In genomic region chr17:74407384-74407783, GRCh38 we compare ENCODE assay signal across 36 cellular contexts. TPM values are rescaled to one million over a fixed set of nuclear protein-coding genes. Genes with fewer than 3 reads are reported as not detected.
"Had no signal": no experiment of that assay in that cellular context is flagged by ENCODE, and none has a peak within 500 bp of the region (broad histone marks: within the 10 kb centered on the region; RNA-seq: fewer than 3 reads in every experiment).

No MANE protein-coding gene starts in this region.

- FAIRE-seq: astrocyte, kidney had no signal

- H3K27me3 ChIP-seq: upper lobe of left lung, vagina had no signal

- H3K4me1 ChIP-seq: gastroesophageal sphincter, vagina had no signal

- ATAC-seq: activated T-cell treated with anti-CD3 and anti-CD28 coated beads, Interleukin-2, amount 50 U/mL, for 4 hours; activated T-helper 17 cell treated with anti-CD3 and anti-CD28 coated beads, Interleukin-2, amount 50 U/mL, for 72 hours; effector memory CD8-positive, alpha-beta T cell; gastroesophageal sphincter; left colon; naive thymus-derived CD4-positive, alpha-beta T cell; stimulated activated naive CD8-positive, alpha-beta T cell treated with anti-CD3 and anti-CD28 coated beads, Interleukin-15, Interleukin-2, amounts not matched to agents 100 U/mL and 50 U/mL, for 24 hours; WTC11 had no signal

- H3K9me3 ChIP-seq: gastroesophageal sphincter, upper lobe of left lung, vagina had no signal

- DNase-seq: activated CD4-positive, alpha-beta memory T cell treated with anti-CD3 and anti-CD28 coated beads, Interleukin-2, amount 10 ng/mL, durations not matched to agents 7 days and 5 days; activated CD4-positive, alpha-beta T cell treated with anti-CD3 and anti-CD28 coated beads for 1 hour; activated CD4-positive, alpha-beta T cell treated with anti-CD3 and anti-CD28 coated beads, Interleukin-2, amount 10 ng/mL, durations not matched to agents 7 days and 5 days; activated CD8-positive, alpha-beta memory T cell treated with anti-CD3 and anti-CD28 coated beads, Interleukin-2, amount 50 U/mL, for 48 hours; activated gamma-delta T cell treated with Interleukin-2 at 50 U/mL for 16 hours; activated naive CD4-positive, alpha-beta T cell treated with anti-CD3 and anti-CD28 coated beads, Interleukin-2, amount 50 U/mL, for 16 hours; activated T-cell treated with anti-CD3 and anti-CD28 coated beads, Interleukin-2, amount 50 U/mL, for 4 hours; amniotic stem cell; caudate nucleus; cortex of kidney; effector memory CD8-positive, alpha-beta T cell; erythroblast; hippocampal formation; immature natural killer cell; kidney; left colon; naive thymus-derived CD4-positive, alpha-beta T cell; nucleus accumbens; right cardiac atrium; stimulated activated CD4-positive, alpha-beta T cell treated with anti-CD3 and anti-CD28 coated beads, Interleukin-2, amount 100 ng/mL, for 48 hours; stimulated activated naive CD8-positive, alpha-beta T cell treated with anti-CD3 and anti-CD28 coated beads, Interleukin-15, Interleukin-2, amounts not matched to agents 100 U/mL and 50 U/mL, for 24 hours; T-helper 2 cell; upper lobe of left lung had no signal

- H3K4me3 ChIP-seq: gastroesophageal sphincter, upper lobe of left lung, vagina had no signal

- H3K27ac ChIP-seq: gastroesophageal sphincter, upper lobe of left lung, vagina had no signal

- H3K36me3 ChIP-seq: gastroesophageal sphincter, upper lobe of left lung, vagina had no signal

RNA-seq across cellular contexts. Expression of gene GPRC5C, which starts 24.5 kb away (rescaled TPM):
- total RNA-seq: activated CD4-positive, alpha-beta T cell treated with anti-CD3 and anti-CD28 coated beads, Interleukin-2, amount 10 ng/mL, durations not matched to agents 7 days and 5 days had no signal
- polyA plus RNA-seq: naive thymus-derived CD4-positive, alpha-beta T cell had no signal

RNA-seq across cellular contexts. Expression of gene GPR142, which starts 40.1 kb away (rescaled TPM):
- total RNA-seq: activated CD4-positive, alpha-beta T cell treated with anti-CD3 and anti-CD28 coated beads, Interleukin-2, amount 10 ng/mL, durations not matched to agents 7 days and 5 days; activated T-cell treated with anti-CD3 and anti-CD28 coated beads, Interleukin-2, amount 50 U/mL, for 4 hours; activated T-helper 17 cell treated with anti-CD3 and anti-CD28 coated beads, Interleukin-2, amount 50 U/mL, for 72 hours; astrocyte; chondrocyte; fibroblast of lung; fibroblast of villous mesenchyme; kidney; lower leg skin; mesothelial cell of epicardium; naive thymus-derived CD4-positive, alpha-beta T cell; right cardiac atrium; skeletal muscle tissue; WTC11 had no signal
- polyA plus RNA-seq: fibroblast of lung; naive thymus-derived CD4-positive, alpha-beta T cell; neural cell; right cardiac atrium had no signal

RNA-seq across cellular contexts. Expression of gene BTBD17, which starts 45.7 kb away (rescaled TPM):
- total RNA-seq: activated CD4-positive, alpha-beta T cell treated with anti-CD3 and anti-CD28 coated beads, Interleukin-2, amount 10 ng/mL, durations not matched to agents 7 days and 5 days; activated T-cell treated with anti-CD3 and anti-CD28 coated beads, Interleukin-2, amount 50 U/mL, for 4 hours; activated T-helper 17 cell treated with anti-CD3 and anti-CD28 coated beads, Interleukin-2, amount 50 U/mL, for 72 hours; astrocyte; chondrocyte; fibroblast of villous mesenchyme; gastroesophageal sphincter; kidney; naive thymus-derived CD4-positive, alpha-beta T cell; right cardiac atrium; skeletal muscle tissue; subcutaneous adipose tissue; vagina had no signal
- polyA plus RNA-seq: fibroblast of lung; naive thymus-derived CD4-positive, alpha-beta T cell; right cardiac atrium had no signal

RNA-seq across cellular contexts. Expression of gene CD300A, which starts 59.0 kb away (rescaled TPM):
- total RNA-seq: astrocyte, chondrocyte, fibroblast of lung, fibroblast of villous mesenchyme, mesothelial cell of epicardium had no signal
- polyA plus RNA-seq: fibroblast of lung had no signal
